Comparison of ENCODE assay signal across 8 cellular contexts in the genomic region with DNA sequence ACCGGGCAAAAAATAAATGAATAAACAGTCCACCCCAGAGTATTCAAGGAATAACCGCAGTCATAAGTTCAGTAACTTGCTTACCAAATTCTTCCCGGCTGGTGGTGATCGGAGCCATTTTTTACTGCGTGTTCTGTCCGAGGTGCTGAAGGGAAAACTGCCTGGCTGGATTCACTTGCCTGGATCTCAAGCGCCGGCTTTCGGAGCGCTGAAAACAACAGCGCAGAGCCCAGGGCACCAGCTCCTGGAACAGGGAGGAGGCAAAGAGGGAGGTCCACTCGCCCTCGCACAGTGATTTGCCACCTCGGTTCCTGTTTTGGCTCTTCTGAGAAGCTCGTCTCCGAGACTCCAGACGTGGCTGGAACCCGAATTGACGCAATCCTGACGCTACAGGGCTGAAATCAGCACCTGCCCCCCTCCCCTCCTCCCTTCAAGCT. TPM values are rescaled to one million over a fixed set of nuclear protein-coding genes. Genes with fewer than 3 reads are reported as not detected.
DNase-seq lines count a peak whose midpoint lies in the region; ATAC-seq and TF ChIP-seq lines count a peak whose summit lies in the region.

A gene with protein sequence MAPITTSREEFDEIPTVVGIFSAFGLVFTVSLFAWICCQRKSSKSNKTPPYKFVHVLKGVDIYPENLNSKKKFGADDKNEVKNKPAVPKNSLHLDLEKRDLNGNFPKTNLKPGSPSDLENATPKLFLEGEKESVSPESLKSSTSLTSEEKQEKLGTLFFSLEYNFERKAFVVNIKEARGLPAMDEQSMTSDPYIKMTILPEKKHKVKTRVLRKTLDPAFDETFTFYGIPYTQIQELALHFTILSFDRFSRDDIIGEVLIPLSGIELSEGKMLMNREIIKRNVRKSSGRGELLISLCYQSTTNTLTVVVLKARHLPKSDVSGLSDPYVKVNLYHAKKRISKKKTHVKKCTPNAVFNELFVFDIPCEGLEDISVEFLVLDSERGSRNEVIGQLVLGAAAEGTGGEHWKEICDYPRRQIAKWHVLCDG (minus strand): TSS at position 327 of the 437 bp plus-strand sequence. CDS start 209 bp downstream, at position 118.

- no peaks in the 10 kb centered on the region for H3K9me2 ChIP-seq in GM23248 (ENCODE audit: insufficient read depth)

- peak within 1 kb of the TSS; percentile 39 for H3K4me3 Mint-ChIP-seq in mesothelial cell of epicardium
- H3K4me3 Mint-ChIP-seq in activated naive CD8-positive, alpha-beta T cell treated with anti-CD3 and anti-CD28 coated beads for 36 hours: no peak within 1 kb of the TSS

- H3K4me1 Mint-ChIP-seq in mesothelial cell of epicardium: peaks cover 19% of the 10 kb centered on the region
- H3K4me1 Mint-ChIP-seq in activated naive CD8-positive, alpha-beta T cell treated with anti-CD3 and anti-CD28 coated beads for 36 hours: peaks cover 3% of the 10 kb centered on the region

- H3K4me3 ChIP-seq in GM23248 (no peak within 1 kb of the TSS), ectodermal cell (ENCODE audit: insufficient read depth, low read depth, low read length) (peak within 1 kb of the TSS; percentile 14)

- H3K27ac Mint-ChIP-seq in mesothelial cell of epicardium: no peak within 1 kb of the TSS
- no peak within 1 kb of the TSS for H3K27ac Mint-ChIP-seq in activated naive CD8-positive, alpha-beta T cell treated with anti-CD3 and anti-CD28 coated beads for 36 hours

- no peak within 1 kb of the TSS for H3K9ac ChIP-seq in GM23248

- H3K9me3 ChIP-seq in GM23248 (ENCODE audit: low read depth) (no peaks in the 10 kb centered on the region), ectodermal cell (ENCODE audit: control insufficient read depth, low read length) (no peaks in the 10 kb centered on the region)

- peak; percentile 63 for DNase-seq in GM23248
- DNase-seq in NCI-H446 treated with DMSO at 0.1 percent for 48 hours (lab: John Stamatoyannopoulos, UW): peak; percentile 83
- peak; percentile 43 to 78 for DNase-seq in mesothelial cell of epicardium (ENCODE audit: low spot score in 2 of 2, unreplicated experiment in 2 of 2)
- no peak for DNase-seq in GF-D8 (lab: John Stamatoyannopoulos, UW)
- no peak for DNase-seq in stimulated activated CD4-positive, alpha-beta T cell treated with anti-CD3 and anti-CD28 coated beads, Interleukin-12 subunit alpha, Interleukin-12 subunit beta, amount 100 ng/mL, for 4 hours
- no peak for DNase-seq in activated naive CD8-positive, alpha-beta T cell treated with anti-CD3 and anti-CD28 coated beads for 36 hours

- no peaks in the 10 kb centered on the region for H3K27me3 ChIP-seq in GM23248 (replicated peaks; ENCODE audit: insufficient read depth)
- no peaks in the 10 kb centered on the region for H3K27me3 ChIP-seq in ectodermal cell (ENCODE audit: control insufficient read depth, insufficient read depth, low read length, poor library complexity, severe bottlenecking)

- no peak within 1 kb of the TSS for H3K4me2 ChIP-seq in GM23248 (ENCODE audit: unreplicated experiment)

- peaks cover 27% of the 10 kb centered on the region for H3K27me3 Mint-ChIP-seq in mesothelial cell of epicardium (ENCODE audit: low read depth)
- peaks cover 20% of the 10 kb centered on the region for H3K27me3 Mint-ChIP-seq in activated naive CD8-positive, alpha-beta T cell treated with anti-CD3 and anti-CD28 coated beads for 36 hours

- no peak for TF ChIP-seq CTCF in mesothelial cell of epicardium (IDR thresholded peaks at IDR 0.05; ENCODE audit: unreplicated experiment)

- no peaks in the 10 kb centered on the region for H3K36me3 Mint-ChIP-seq in mesothelial cell of epicardium
- H3K36me3 Mint-ChIP-seq in activated naive CD8-positive, alpha-beta T cell treated with anti-CD3 and anti-CD28 coated beads for 36 hours: no peaks in the 10 kb centered on the region

- no peaks in the 10 kb centered on the region for H3K9me3 Mint-ChIP-seq in mesothelial cell of epicardium
- no peaks in the 10 kb centered on the region for H3K9me3 Mint-ChIP-seq in activated naive CD8-positive, alpha-beta T cell treated with anti-CD3 and anti-CD28 coated beads for 36 hours

- no peak within 1 kb of the TSS for H2AFZ ChIP-seq in GM23248

- ATAC-seq in HG03439 (IDR thresholded peaks at IDR 0.05; ENCODE audit: unreplicated experiment): no peak

- in situ Hi-C loops in GM23248 (cut with MboI): no loop called here

- no peaks in the 10 kb centered on the region for H3F3A ChIP-seq in GM23248 (ENCODE audit: insufficient read depth)

- WGBS in GM23248 (ENCODE audit: low coverage in 1 of 2, low lambda C conversion rate in 2 of 2, missing lambda C conversion rate in 2 of 2), 2 experiments: 6% methylated on average over 20 of the region's 20 CpGs
- 6% methylated on average over 20 of the region's 20 CpGs for WGBS in ectodermal cell, 2 experiments

- H3K36me3 ChIP-seq in GM23248 (ENCODE audit: low read depth) (no peaks in the 10 kb centered on the region), ectodermal cell (ENCODE audit: control insufficient read depth, insufficient read depth, low read length) (no peaks in the 10 kb centered on the region)

- no peaks in the 10 kb centered on the region for H3K79me2 ChIP-seq in GM23248 (ENCODE audit: insufficient read depth)

- H3K27ac ChIP-seq in GM23248 (no peak within 1 kb of the TSS), ectodermal cell (ENCODE audit: insufficient read depth, low read depth, low read length, poor library complexity, severe bottlenecking) (no peak within 1 kb of the TSS)

- no peaks in the 10 kb centered on the region for H3K4me1 ChIP-seq in GM23248 (ENCODE audit: insufficient read depth)
- H3K4me1 ChIP-seq in ectodermal cell (ENCODE audit: control insufficient read depth, insufficient read depth, low read length): no peaks in the 10 kb centered on the region

- H4K20me1 ChIP-seq in GM23248 (ENCODE audit: insufficient read depth): no peaks in the 10 kb centered on the region

RNA-seq across cellular contexts. Expression of the gene that starts here (rescaled TPM):
- total RNA-seq in GM23248 (2014; rRNA removed; shearing (Covaris generic)): not detected in 2 replicates
- 0.18 TPM in 1 of 2 replicates, not detected in the other for polyA plus RNA-seq in GM23248 (2016; fragmentation: Nextera tagmentation; extraction: Ambion mirVana)
- 1.1 TPM for polyA plus RNA-seq in ectodermal cell (2013, experiment 1 of 4)
- 0.84 TPM for polyA plus RNA-seq in ectodermal cell (2013, experiment 2 of 4)
- polyA plus RNA-seq in ectodermal cell (2013, experiment 3 of 4): 1.6 TPM
- polyA plus RNA-seq in ectodermal cell (2013, experiment 4 of 4): 2.6 TPM
- total RNA-seq in mesothelial cell of epicardium: 0.74 to 1.2 TPM (median 1.0 TPM) in 3 replicates
- not detected for total RNA-seq in activated naive CD8-positive, alpha-beta T cell treated with anti-CD3 and anti-CD28 coated beads for 36 hours

Comparison
In these comparisons a context has a peak if more than half of its experiments do, and no peak if none do; other contexts are left out.
1. Peak in DNase-seq in GM23248; RNA of the gene not detected or under 1 TPM.
2. DNase-seq: peak in NCI-H446 treated with DMSO at 0.1 percent for 48 hours (single experiment) and mesothelial cell of epicardium (2 of 2); none in GF-D8 (single experiment), stimulated activated CD4-positive, alpha-beta T cell treated with anti-CD3 and anti-CD28 coated beads, Interleukin-12 subunit alpha, Interleukin-12 subunit beta, amount 100 ng/mL, for 4 hours (single experiment) and activated naive CD8-positive, alpha-beta T cell treated with anti-CD3 and anti-CD28 coated beads for 36 hours (single experiment).